8 cellular contexts compared by ENCODE assay signal in the genomic region with DNA sequence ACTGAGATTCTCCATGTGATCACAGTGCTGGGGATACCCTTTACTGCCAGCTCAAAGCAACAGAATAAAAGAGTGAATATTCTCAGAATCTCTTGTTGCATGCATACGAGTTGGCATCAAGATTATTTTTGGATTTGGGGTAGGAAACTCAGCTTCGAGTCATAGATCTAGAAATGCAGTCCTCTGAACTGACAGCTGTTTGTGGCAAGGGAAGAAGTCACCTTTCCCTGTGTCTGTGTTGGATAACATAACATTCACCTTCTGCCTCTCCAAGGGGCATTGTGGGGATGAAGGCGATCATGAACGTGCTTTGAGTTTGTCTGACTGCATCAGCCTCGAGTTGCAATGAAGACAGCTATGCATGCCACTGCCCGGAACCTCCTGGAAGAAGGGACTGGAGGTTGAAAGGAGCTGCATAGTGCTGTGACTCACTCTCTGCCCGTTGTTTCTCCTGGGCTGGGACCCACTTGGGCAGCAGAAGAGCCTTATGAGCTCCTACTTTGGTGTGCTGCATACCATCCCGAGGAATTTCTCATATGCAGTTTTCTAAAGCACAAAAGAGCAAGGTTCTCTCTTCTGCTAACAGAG.
DNase-seq lines count a peak whose midpoint lies in the region; ATAC-seq and TF ChIP-seq lines count a peak whose summit lies in the region.

No MANE protein-coding gene starts in this region.

- no peak for TF ChIP-seq CTCF in RWPE1 (conservative IDR thresholded peaks at IDR 0.05; ENCODE audit: low read depth)

- no peak for DNase-seq in RWPE1 (ENCODE audit: low spot score)
- DNase-seq in dermis blood vessel endothelial cell, result peak; percentile 69
- DNase-seq in renal cortical epithelial cell (ENCODE audit: low read depth), result peak; percentile 80
- DNase-seq in cortex of kidney (lab: John Stamatoyannopoulos, UW), result no peak
- DNase-seq in medulla oblongata (ENCODE audit: extremely low spot score), result no peak
- no peak for DNase-seq in superior temporal gyrus (ENCODE audit: extremely low spot score)

- peak; percentile 2 for ATAC-seq in GM18511 (IDR thresholded peaks at IDR 0.05; ENCODE audit: unreplicated experiment)
- no peak for ATAC-seq in GM21515 (IDR thresholded peaks at IDR 0.05; ENCODE audit: unreplicated experiment)

- POLR2A ChIA-PET in RWPE1 (lab: Yijun Ruan, JAX; ENCODE audit: low non-redundant PET), result no interaction called here

- H3K27ac ChIP-seq in RWPE1, result peak overlapping the region; percentile 63

- CTCF ChIA-PET in RWPE1 (lab: Yijun Ruan, JAX), result interaction anchor here (1.3 kb wide), 1 partner anchor 113 kb away, joined by 3 read pairs; no protein-coding TSS in a partner anchor

Comparison
In these comparisons a context has a peak if more than half of its experiments do, and no peak if none do; other contexts are left out.
1. DNase-seq: peak in dermis blood vessel endothelial cell (single experiment) and renal cortical epithelial cell (single experiment); none in RWPE1 (single experiment), cortex of kidney (single experiment), medulla oblongata (single experiment) and superior temporal gyrus (single experiment).